ENCODE assay signal across 6 cellular contexts in genomic region chr16:30076276-30076791, GRCh38. TPM values are rescaled to one million over a fixed set of nuclear protein-coding genes. Genes with fewer than 3 reads are reported as not detected.
A peak's percentile ranks its signal among the peaks of the same experiment; 100 is the strongest.
DNase-seq lines count a peak whose midpoint lies in the region; ATAC-seq and TF ChIP-seq lines count a peak whose summit lies in the region.

No MANE protein-coding gene starts in this region.

- DNase-seq in CD8-positive, alpha-beta T cell, result peak in 1 of 7 experiments; percentile 41
- no peak for DNase-seq in caudate nucleus (lab: John Stamatoyannopoulos, UW)
- no peak for DNase-seq in osteocyte (ENCODE audit: extremely low spot score, unreplicated experiment)
- DNase-seq in NCI-H2171 treated with DMSO at 0.1 percent for 48 hours (lab: John Stamatoyannopoulos, UW), result no peak
- no peak for DNase-seq in NCI-H748 treated with DMSO at 0.1 percent for 48 hours (lab: John Stamatoyannopoulos, UW)

- POLR2A ChIA-PET in CD8-positive, alpha-beta T cell (lab: Charles Lee), result interaction anchor here (1.2 to 5.6 kb wide), 5 partner anchors 10 to 107 kb away, joined by 3 to 63 read pairs (median 8); partner anchors contain the start of genes ALDOA, CORO1A and TBX6

- H3K36me3 Mint-ChIP-seq in CD8-positive, alpha-beta T cell, result peaks cover 55% of the 10 kb centered on the region
- H3K36me3 Mint-ChIP-seq in osteocyte (ENCODE audit: unreplicated experiment), result peaks cover 19% of the 10 kb centered on the region

- peak; percentile 46 for ATAC-seq in CD8-positive, alpha-beta T cell
- ATAC-seq in HG03095 (IDR thresholded peaks at IDR 0.05; ENCODE audit: unreplicated experiment), result peak; percentile 16

- no peaks in the 10 kb centered on the region for H3K27me3 Mint-ChIP-seq in CD8-positive, alpha-beta T cell (ENCODE audit: low read depth)
- H3K27me3 Mint-ChIP-seq in osteocyte (ENCODE audit: unreplicated experiment), result no peaks in the 10 kb centered on the region

- H3K27ac ChIP-seq in CD8-positive, alpha-beta T cell (ENCODE audit: low read depth, low read length), result peak overlapping the region; percentile 82
- peak overlapping the region; percentile 82 for H3K27ac ChIP-seq in caudate nucleus (ENCODE audit: low read depth, low read length)

- CTCF ChIA-PET in CD8-positive, alpha-beta T cell (lab: Charles Lee), result interaction anchor here (0.8 to 6.0 kb wide), 4 partner anchors 11 to 459 kb away, joined by 3 to 34 read pairs (median 4); partner anchors contain the start of genes ALDOA and TBX6

- H3K9me3 ChIP-seq in CD8-positive, alpha-beta T cell (ENCODE audit: low read length), result no peaks in the 10 kb centered on the region

- peak overlapping the region; percentile 93 for H3K4me3 Mint-ChIP-seq in CD8-positive, alpha-beta T cell
- peak overlapping the region; percentile 93 for H3K4me3 Mint-ChIP-seq in osteocyte (ENCODE audit: unreplicated experiment)

- no peak for TF ChIP-seq CTCF in CD8-positive, alpha-beta T cell (IDR thresholded peaks at IDR 0.05)
- TF ChIP-seq CTCF in osteocyte (IDR thresholded peaks at IDR 0.05), result no peak

- no peaks in the 10 kb centered on the region for H3K27me3 ChIP-seq in CD8-positive, alpha-beta T cell (ENCODE audit: insufficient read depth, low read length)

- peak overlapping the region; percentile 96 for H3K4me3 ChIP-seq in CD8-positive, alpha-beta T cell (ENCODE audit: low read depth, low read length)

- peak overlapping the region; percentile 96 for H3K27ac Mint-ChIP-seq in CD8-positive, alpha-beta T cell
- peak overlapping the region; percentile 96 for H3K27ac Mint-ChIP-seq in osteocyte (ENCODE audit: unreplicated experiment)

- H3K36me3 ChIP-seq in CD8-positive, alpha-beta T cell (ENCODE audit: insufficient read depth, low read length), result peaks cover 31% of the 10 kb centered on the region

- H3K4me1 Mint-ChIP-seq in CD8-positive, alpha-beta T cell (ENCODE audit: low read depth), result peaks cover 38% of the 10 kb centered on the region
- H3K4me1 Mint-ChIP-seq in osteocyte (ENCODE audit: unreplicated experiment), result peaks cover 30% of the 10 kb centered on the region

- intact Hi-C loops in CD8-positive, alpha-beta T cell (cut with DNase I, micrococcal nuclease), result loop anchor here (1.0 to 5.0 kb wide), 4 partner anchors 11 to 46 kb away; partner anchors contain the start of genes ALDOA (in 1 of the 2), MAPK3 (in 1 of the 2) and TBX6 (in 1 of the 2)

- H3K9me3 Mint-ChIP-seq in CD8-positive, alpha-beta T cell, result no peaks in the 10 kb centered on the region
- no peaks in the 10 kb centered on the region for H3K9me3 Mint-ChIP-seq in osteocyte (ENCODE audit: unreplicated experiment)

- peaks cover 31% of the 10 kb centered on the region for H3K4me1 ChIP-seq in CD8-positive, alpha-beta T cell (ENCODE audit: insufficient read depth, low read length)

RNA-seq across cellular contexts. Expression of gene PPP4C, which starts 0.5 kb away (rescaled TPM):
- total RNA-seq in CD8-positive, alpha-beta T cell, result 10 to 100 TPM; 89.4 to 97.4 TPM
- 101 and 102 TPM in 2 replicates for total RNA-seq in osteocyte

RNA-seq across cellular contexts. Expression of gene ALDOA, which starts 10.8 kb away (rescaled TPM):
- 100 to 1,000 TPM; 339 to 359 TPM for total RNA-seq in CD8-positive, alpha-beta T cell
- total RNA-seq in osteocyte, result 750 and 765 TPM in 2 replicates

RNA-seq across cellular contexts. Expression of gene TBX6, which starts 15.4 kb away (rescaled TPM):
- total RNA-seq in CD8-positive, alpha-beta T cell, result under 1 TPM; 0.16 to 0.22 TPM
- 0.63 and 0.75 TPM in 2 replicates for total RNA-seq in osteocyte

RNA-seq across cellular contexts. Expression of gene YPEL3, which starts 19.7 kb away (rescaled TPM):
- 100 to 1,000 TPM; 107 to 113 TPM for total RNA-seq in CD8-positive, alpha-beta T cell
- 83.6 and 93.3 TPM in 2 replicates for total RNA-seq in osteocyte

RNA-seq across cellular contexts. Expression of gene GDPD3, which starts 37.0 kb away (rescaled TPM):
- total RNA-seq in CD8-positive, alpha-beta T cell, result 1 to 10 TPM; 2.9 to 3.6 TPM
- 3.2 and 3.6 TPM in 2 replicates for total RNA-seq in osteocyte
